In genomic region chr9:69293186-69293585, GRCh38 we compare ENCODE assay signal across 20 cellular contexts. TPM values are rescaled to one million over a fixed set of nuclear protein-coding genes. Genes with fewer than 3 reads are reported as not detected.
"Had no signal": no experiment of that assay in that cellular context is flagged by ENCODE, and none has a peak within 500 bp of the region (broad histone marks: within the 10 kb centered on the region; RNA-seq: fewer than 3 reads in every experiment).

No MANE protein-coding gene starts in this region.

- H3K27ac ChIP-seq: SJCRH30 had no signal

- H3K4me3 ChIP-seq: SJCRH30 had no signal

- DNase-seq: activated CD4-positive, alpha-beta T cell treated with anti-CD3 and anti-CD28 coated beads for 48 hours; activated CD4-positive, alpha-beta T cell treated with anti-CD3 and anti-CD28 coated beads, Interleukin-2, amount 50 U/mL, for 4 hours; activated CD8-positive, alpha-beta memory T cell treated with anti-CD3 and anti-CD28 coated beads, Interleukin-2, amount 50 U/mL, for 48 hours; activated CD8-positive, alpha-beta T cell treated with anti-CD3 and anti-CD28 coated beads, Interleukin-2, amount 10 ng/mL, durations not matched to agents 7 days and 5 days; activated effector memory CD4-positive, alpha-beta T cell treated with anti-CD3 and anti-CD28 coated beads, Interleukin-2, amount 50 U/mL, for 16 hours; activated naive CD4-positive, alpha-beta T cell treated with anti-CD3 and anti-CD28 coated beads for 36 hours; activated T-cell treated with anti-CD3 and anti-CD28 coated beads, Interleukin-2, amount 50 U/mL, for 1 hour; amygdala; cerebellar nuclear complex; Karpas-422; NCI-H1092; NCI-H1417; NCI-H2029; NCI-H510A treated with DMSO at 0.1 percent for 48 hours; NCI-H69; Right ventricle myocardium superior; SJCRH30 had no signal

- H3K27me3 ChIP-seq: SJCRH30 had no signal

- H3K36me3 ChIP-seq: SJCRH30 had no signal

- FAIRE-seq: astrocyte had no signal

- H3K9me3 ChIP-seq: SJCRH30 had no signal

- H3K4me1 ChIP-seq: SJCRH30 had no signal

RNA-seq across cellular contexts. Expression of gene ENTREP1, which starts 31.8 kb away (rescaled TPM):
- total RNA-seq: activated CD8-positive, alpha-beta T cell treated with anti-CD3 and anti-CD28 coated beads, Interleukin-2, amount 10 ng/mL, durations not matched to agents 7 days and 5 days; activated naive CD4-positive, alpha-beta T cell treated with anti-CD3 and anti-CD28 coated beads for 36 hours; activated T-helper 1 cell treated with anti-CD3 and anti-CD28 coated beads, Interleukin-12 subunit alpha, Interleukin-12 subunit beta, Interleukin-2, Interleukin-4 antibody, amounts not matched to agents 30 ng/mL and 10 ng/mL and 1 ng/mL, durations not matched to agents 14 hours and 24 hours and 36 hours; RPMI7951 had no signal
